Comparison of ENCODE assay signal across 8 cellular contexts in the genomic region with DNA sequence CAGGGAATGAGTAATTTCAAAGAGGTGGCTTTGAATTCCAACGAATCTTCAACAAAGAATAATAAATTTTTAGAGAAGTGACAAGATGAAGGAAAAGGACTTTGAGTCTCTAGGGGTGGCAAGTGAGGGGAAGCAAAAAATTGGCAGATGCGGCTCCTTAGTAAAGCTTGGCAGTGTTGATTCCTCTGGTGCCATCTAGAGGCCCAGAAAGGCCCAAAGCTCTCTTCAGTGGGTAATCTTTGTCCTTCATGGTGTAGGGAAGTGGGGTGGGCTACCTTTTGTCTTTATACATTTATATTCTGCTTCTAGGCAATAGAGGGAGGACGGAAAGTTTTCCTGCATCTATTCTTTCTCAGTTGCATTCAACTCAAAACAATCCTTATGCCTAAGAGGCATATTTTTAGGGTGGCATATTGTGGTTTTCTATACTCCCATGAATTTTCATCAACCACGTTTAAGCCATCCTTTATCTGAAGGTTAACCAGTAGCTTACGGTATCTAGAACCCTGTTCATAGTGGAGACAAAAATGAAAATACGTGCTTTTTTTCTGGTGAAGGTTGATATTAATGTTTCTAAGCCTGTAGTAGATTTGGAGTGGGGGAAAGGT. TPM values are rescaled to one million over a fixed set of nuclear protein-coding genes. Genes with fewer than 3 reads are reported as not detected.
DNase-seq lines count a peak whose midpoint lies in the region; ATAC-seq and TF ChIP-seq lines count a peak whose summit lies in the region.

No MANE protein-coding gene starts in this region.

- H3K36me3 ChIP-seq in IMR-90 (ENCODE audit: control insufficient read depth, insufficient read depth, low read length) (peaks cover 41% of the 10 kb centered on the region), sigmoid colon (peaks cover 31 to 96% (median 37%) of the 10 kb centered on the region in 4 donors)

- WGBS in IMR-90 (ENCODE audit: extremely low coverage in 2 of 2, insufficient read length in 1 of 2), 2 experiments: 100% methylated on average over 2 of the region's 6 CpGs; no CpG with 5 or more reads in 1 of the 2 experiments
- WGBS in sigmoid colon, 2 donors: 76 to 80% methylated on average over 6 of the region's 6 CpGs

- no peak overlapping the region for H3K23ac ChIP-seq in IMR-90 (ENCODE audit: low read depth, low read length)

- no peak overlapping the region for H3K4me2 ChIP-seq in IMR-90 (ENCODE audit: low read depth, low read length)

- no peak overlapping the region for H3K27ac ChIP-seq in IMR-90 (ENCODE audit: insufficient read depth, low read length)
- no peak overlapping the region for H3K27ac ChIP-seq in RWPE1
- no peak overlapping the region for H3K27ac ChIP-seq in sigmoid colon

- no peaks in the 10 kb centered on the region for H4K20me1 ChIP-seq in IMR-90 (ENCODE audit: insufficient read depth, low read length)

- intact Hi-C loops in IMR-90 (cut with micrococcal nuclease): loop anchor here (1.0 to 5.0 kb wide), 2 partner anchors 72 to 140 kb away; a partner anchor contains a TSS
- intact Hi-C loops in sigmoid colon (cut with DNase I): no loop called here

- peak; percentile 56 for TF ChIP-seq RAD21 in IMR-90 (IDR thresholded peaks at IDR 0.05; ENCODE audit: low read length)

- peaks cover 27 to 38% of the 10 kb centered on the region in 2 experiments for H3K79me1 ChIP-seq in IMR-90 (ENCODE audit: low read depth in 1 of 2, low read length in 2 of 2)

- H3K4me3 ChIP-seq in IMR-90 (ENCODE audit: insufficient read depth, low read depth, low read length) (no peak overlapping the region), sigmoid colon (no peak overlapping the region)

- H3K9me3 ChIP-seq in IMR-90 (ENCODE audit: control insufficient read depth, insufficient read depth, low read length) (no peaks in the 10 kb centered on the region), sigmoid colon (no peaks in the 10 kb centered on the region)

- no peak overlapping the region for H3K4ac ChIP-seq in IMR-90 (ENCODE audit: low read depth, low read length)

- H3K27me3 ChIP-seq in IMR-90 (ENCODE audit: control insufficient read depth, insufficient read depth, low read length): no peaks in the 10 kb centered on the region
- H3K27me3 ChIP-seq in sigmoid colon: no peaks in the 10 kb centered on the region

- in situ Hi-C loops in IMR-90 (cut with MboI; ENCODE audit: low sequenced_read_pairs): no loop called here

- no peak overlapping the region for H3K4me3 Mint-ChIP-seq in activated CD8-positive, alpha-beta memory T cell treated with anti-CD3 and anti-CD28 coated beads, Interleukin-2, amount 10 ng/mL, durations not matched to agents 7 days and 5 days
- H3K4me3 Mint-ChIP-seq in progenitor cell of endocrine pancreas (ENCODE audit: low read depth): no peak overlapping the region

- no peak overlapping the region for H2BK120ac ChIP-seq in IMR-90 (ENCODE audit: low read depth, low read length)

- no peak overlapping the region for H2AK5ac ChIP-seq in IMR-90 (ENCODE audit: low read depth, low read length)

- H3K18ac ChIP-seq in IMR-90 (ENCODE audit: low read depth, low read length): no peak overlapping the region

- BruUV-seq in IMR-90 (replicated peaks; lab: Mats Ljungman, UMichigan): no TSS peak

- no peak overlapping the region for H2BK5ac ChIP-seq in IMR-90 (ENCODE audit: low read depth, low read length, poor library complexity, severe bottlenecking)

- TF ChIP-seq EP300 in sigmoid colon (IDR thresholded peaks at IDR 0.05): no peak

- peaks cover 17% of the 10 kb centered on the region for H3K9me1 ChIP-seq in IMR-90 (ENCODE audit: insufficient read depth, low read length)

- peak; percentile 52 for TF ChIP-seq CTCF in IMR-90 (conservative IDR thresholded peaks at IDR 0.05; ENCODE audit: low read depth, low read length)
- TF ChIP-seq CTCF in RWPE1 (conservative IDR thresholded peaks at IDR 0.05; ENCODE audit: low read depth): peak; percentile 75
- peak; percentile 51 for TF ChIP-seq CTCF in progenitor cell of endocrine pancreas (IDR thresholded peaks at IDR 0.05; ENCODE audit: unreplicated experiment)
- peak in 2 of 4 experiments; percentile 10 to 35 for TF ChIP-seq CTCF in sigmoid colon (IDR thresholded peaks at IDR 0.05)

- H4K91ac ChIP-seq in IMR-90 (ENCODE audit: insufficient read depth, low read depth, low read length): no peak overlapping the region

- peaks cover 48% of the 10 kb centered on the region for H3K36me3 Mint-ChIP-seq in activated CD8-positive, alpha-beta memory T cell treated with anti-CD3 and anti-CD28 coated beads, Interleukin-2, amount 10 ng/mL, durations not matched to agents 7 days and 5 days
- H3K36me3 Mint-ChIP-seq in progenitor cell of endocrine pancreas (ENCODE audit: insufficient read depth): peaks cover 29% of the 10 kb centered on the region

- H3K9ac ChIP-seq in IMR-90 (ENCODE audit: low read depth, low read length): no peak overlapping the region

- H3K4me1 ChIP-seq in IMR-90 (ENCODE audit: control insufficient read depth, insufficient read depth, low read length) (peaks cover 10% of the 10 kb centered on the region), sigmoid colon (peaks cover 0 to 14% (median 2%) of the 10 kb centered on the region in 4 donors)

- H3K56ac ChIP-seq in IMR-90 (ENCODE audit: extremely low read depth, insufficient read depth, low read length): no peak overlapping the region

- peak; percentile 36 for ATAC-seq in activated CD8-positive, alpha-beta memory T cell treated with anti-CD3 and anti-CD28 coated beads, Interleukin-2, amount 10 ng/mL, durations not matched to agents 7 days and 5 days
- ATAC-seq in IMR-90 (ENCODE audit: low read depth): 0 out of 2 replicates have a peak, but pooled peaks have one; percentile 33
- no peak for ATAC-seq in HG03139 (IDR thresholded peaks at IDR 0.05; ENCODE audit: unreplicated experiment)

- POLR2A ChIA-PET in IMR-90 (lab: Charles Lee; ENCODE audit: unreplicated experiment): no interaction called here
- POLR2A ChIA-PET in RWPE1 (lab: Yijun Ruan, JAX; ENCODE audit: low non-redundant PET): no interaction called here

- no peaks in the 10 kb centered on the region for H3K9me3 Mint-ChIP-seq in activated CD8-positive, alpha-beta memory T cell treated with anti-CD3 and anti-CD28 coated beads, Interleukin-2, amount 10 ng/mL, durations not matched to agents 7 days and 5 days (ENCODE audit: low read depth)
- H3K9me3 Mint-ChIP-seq in progenitor cell of endocrine pancreas (ENCODE audit: low read depth): no peaks in the 10 kb centered on the region

- CTCF ChIA-PET in activated CD8-positive, alpha-beta memory T cell treated with anti-CD3 and anti-CD28 coated beads, Interleukin-2, amount 10 ng/mL, durations not matched to agents 7 days and 5 days (lab: Charles Lee): interaction anchor here (0.8 to 2.4 kb wide), 6 partner anchors 11 to 145 kb away, joined by 3 to 8 read pairs (median 4); no protein-coding TSS in a partner anchor
- CTCF ChIA-PET in IMR-90 (lab: Yijun Ruan, JAX): interaction anchor here (0.6 to 5.0 kb wide), 6 partner anchors 8 to 766 kb away, joined by 3 to 33 read pairs (median 3); no protein-coding TSS in a partner anchor
- CTCF ChIA-PET in RWPE1 (lab: Yijun Ruan, JAX): interaction anchor here (0.5 to 1.1 kb wide), 3 partner anchors 140 to 169 kb away, joined by 3 to 6 read pairs (median 3); no protein-coding TSS in a partner anchor

- no peak for DNase-seq in activated CD8-positive, alpha-beta memory T cell treated with anti-CD3 and anti-CD28 coated beads, Interleukin-2, amount 10 ng/mL, durations not matched to agents 7 days and 5 days
- DNase-seq in activated CD8-positive, alpha-beta memory T cell treated with anti-CD3 and anti-CD28 coated beads for 24 hours: no peak
- DNase-seq in IMR-90 (peak; percentile 44), RWPE1 (ENCODE audit: low spot score) (peak; percentile 31), fibroblast of the conjunctiva (ENCODE audit: low read depth) (peak; percentile 45), progenitor cell of endocrine pancreas (ENCODE audit: low spot score, unreplicated experiment) (no peak), sigmoid colon (no peak)

- dilution Hi-C loops in IMR-90 (cut with HindIII; ENCODE audit: low sequenced_read_pairs, unreplicated experiment): no loop called here

- no peak overlapping the region for H3K14ac ChIP-seq in IMR-90 (replicated peaks; ENCODE audit: low read depth, low read length)

- H2AFZ ChIP-seq in IMR-90 (replicated peaks; ENCODE audit: low read length, poor library complexity): no peak overlapping the region

- H3K27me3 Mint-ChIP-seq in activated CD8-positive, alpha-beta memory T cell treated with anti-CD3 and anti-CD28 coated beads, Interleukin-2, amount 10 ng/mL, durations not matched to agents 7 days and 5 days: no peaks in the 10 kb centered on the region
- H3K27me3 Mint-ChIP-seq in progenitor cell of endocrine pancreas: no peaks in the 10 kb centered on the region

- H2BK15ac ChIP-seq in IMR-90 (ENCODE audit: low read depth, low read length): no peak overlapping the region

- no peak overlapping the region for H4K8ac ChIP-seq in IMR-90 (ENCODE audit: low read depth in 2 of 2, low read length in 2 of 2)

- no peak overlapping the region for H2AK9ac ChIP-seq in IMR-90 (replicated peaks; ENCODE audit: low read depth, low read length, poor library complexity)

- H3K4me1 Mint-ChIP-seq in activated CD8-positive, alpha-beta memory T cell treated with anti-CD3 and anti-CD28 coated beads, Interleukin-2, amount 10 ng/mL, durations not matched to agents 7 days and 5 days: peaks cover 18% of the 10 kb centered on the region
- H3K4me1 Mint-ChIP-seq in progenitor cell of endocrine pancreas (ENCODE audit: low read depth): no peaks in the 10 kb centered on the region

- TF ChIP-seq POLR2A in IMR-90 (IDR thresholded peaks at IDR 0.05; ENCODE audit: low read depth, low read length) (no peak), sigmoid colon (IDR thresholded peaks at IDR 0.05) (no peak)

- H3K27ac Mint-ChIP-seq in activated CD8-positive, alpha-beta memory T cell treated with anti-CD3 and anti-CD28 coated beads, Interleukin-2, amount 10 ng/mL, durations not matched to agents 7 days and 5 days: no peak overlapping the region
- H3K27ac Mint-ChIP-seq in progenitor cell of endocrine pancreas: no peak overlapping the region

- H4K5ac ChIP-seq in IMR-90 (ENCODE audit: low read depth, low read length): no peak overlapping the region

- H2BK20ac ChIP-seq in IMR-90 (ENCODE audit: low read depth, low read length): no peak overlapping the region

TF ChIP-seq in IMR-90, 13 proteins besides CTCF, POLR2A, EP300 and RAD21:
- peak; percentile 37; the same call in 1 of the 2 replicates for TF ChIP-seq SMC3 (IDR thresholded peaks at IDR 0.05; ENCODE audit: low read depth, low read length)
- no peak for TF ChIP-seq MAFK (IDR thresholded peaks at IDR 0.05; ENCODE audit: low read depth, low read length)

RNA-seq across cellular contexts. Expression of a gene that starts 17.5 kb away (rescaled TPM):
- total RNA-seq in activated CD8-positive, alpha-beta memory T cell treated with anti-CD3 and anti-CD28 coated beads, Interleukin-2, amount 10 ng/mL, durations not matched to agents 7 days and 5 days: 1 to 10 TPM; 1.1 to 2.4 TPM
- total RNA-seq in IMR-90 (2012; rRNA removed) (0.28 and 0.36 TPM in 2 replicates), progenitor cell of endocrine pancreas (0.43 TPM in 1 of 2 replicates, not detected in the other), sigmoid colon (1 to 10 TPM in 1 of 4 donors, under 1 TPM in 1, not detected in 2; 0.68 to 1.9 TPM)
- polyA plus RNA-seq in IMR-90 (2012; rRNA removed) (0.34 and 0.50 TPM in 2 replicates), sigmoid colon (1 to 10 TPM in 1 of 3 donors, under 1 TPM in 1, not detected in 1; 0.35 to 2.4 TPM)
- 0.60 and 0.67 TPM in 2 replicates for polyA plus RNA-seq in IMR-90 (2012; cell fraction: cytosol; rRNA removed)
- polyA plus RNA-seq in IMR-90 (2012; cell fraction: nucleus; rRNA removed; ENCODE audit: low replicate concordance): 0.73 and 1.1 TPM in 2 replicates

Comparison
In these comparisons a context has a peak if more than half of its experiments do, and no peak if none do; other contexts are left out.
1. DNase-seq: peak in IMR-90 (single experiment), RWPE1 (single experiment) and fibroblast of the conjunctiva (single experiment); none in activated CD8-positive, alpha-beta memory T cell treated with anti-CD3 and anti-CD28 coated beads, Interleukin-2, amount 10 ng/mL, durations not matched to agents 7 days and 5 days (single experiment), activated CD8-positive, alpha-beta memory T cell treated with anti-CD3 and anti-CD28 coated beads for 24 hours (single experiment), progenitor cell of endocrine pancreas (single experiment) and sigmoid colon (single experiment).